ENCODE assay signal across 23 cellular contexts in genomic region chr17:36610472-36610871, GRCh38. TPM values are rescaled to one million over a fixed set of nuclear protein-coding genes. Genes with fewer than 3 reads are reported as not detected.
A peak's percentile ranks its signal among the peaks of the same experiment; 100 is the strongest.
DNase-seq lines count a peak whose midpoint lies in the region; TF ChIP-seq lines count a peak whose summit lies in the region.
"Had no signal": no experiment of that assay in that cellular context is flagged by ENCODE, and none has a peak within 500 bp of the region (broad histone marks: within the 10 kb centered on the region; RNA-seq: fewer than 3 reads in every experiment).

No MANE protein-coding gene starts in this region.

- TF ChIP-seq POLR2A in erythroblast (IDR thresholded peaks at IDR 0.05; ENCODE audit: low read length): no peak

- H3K4me3 ChIP-seq in GM23248: no peak overlapping the region
- H3K4me3 ChIP-seq: BLaER1, GM12878, SK-N-MC had no signal

- H3F3A ChIP-seq in GM23248 (ENCODE audit: insufficient read depth): no peaks in the 10 kb centered on the region

- in situ Hi-C loops in GM23248 (cut with MboI): no loop called here

- H3K9ac ChIP-seq in GM23248: peak overlapping the region; percentile 33
- H3K9ac ChIP-seq: BLaER1 had no signal

- 68 to 79% methylated on average over 6 of the region's 6 CpGs for WGBS in GM23248 (ENCODE audit: low coverage in 1 of 2, low lambda C conversion rate in 2 of 2, missing lambda C conversion rate in 2 of 2), 2 experiments

- H3K79me2 ChIP-seq in GM23248 (ENCODE audit: insufficient read depth): peaks cover 10% of the 10 kb centered on the region

- no peaks in the 10 kb centered on the region for H3K9me3 ChIP-seq in GM23248 (ENCODE audit: low read depth)
- H3K9me3 ChIP-seq: BLaER1 had no signal

- H3K36me3 ChIP-seq in GM23248 (ENCODE audit: low read depth): no peaks in the 10 kb centered on the region

- CTCF ChIA-PET in RWPE1 (lab: Yijun Ruan, JAX): interaction anchor here (0.7 to 1.8 kb wide), 3 partner anchors 15 to 437 kb away, joined by 3 to 5 read pairs (median 5); no protein-coding TSS in a partner anchor

- POLR2A ChIA-PET in RWPE1 (lab: Yijun Ruan, JAX; ENCODE audit: low non-redundant PET): no interaction called here

- no peak overlapping the region for H3K27ac ChIP-seq in GM23248
- H3K27ac ChIP-seq in RWPE1: peak overlapping the region; percentile 82
- H3K27ac ChIP-seq: BLaER1, HL-60, SK-N-MC had no signal

- DNase-seq in EH (ENCODE audit: low read depth) (peak; percentile 63), GM23248 (peak; percentile 51), RWPE1 (ENCODE audit: low spot score) (no peak), erythroblast (lab: John Stamatoyannopoulos, UW) (peak; percentile 71 to 81), DMS 273 treated with DMSO at 0.1 percent for 48 hours (lab: John Stamatoyannopoulos, UW) (no peak), NCI-H2196 (lab: John Stamatoyannopoulos, UW; ENCODE audit: unreplicated experiment) (no peak), middle frontal gyrus (ENCODE audit: extremely low spot score, low spot score) (no peak), NCI-H2227 (lab: John Stamatoyannopoulos, UW; ENCODE audit: unreplicated experiment) (no peak)
- DNase-seq: CD4-positive, CD25-positive, alpha-beta regulatory T cell; GDM1; Karpas-422; NCI-H1105 treated with DMSO at 0.1 percent for 48 hours; NCI-H146; NCI-H1930; NCI-H2107; NCI-H446 treated with DMSO at 0.1 percent for 48 hours; NCI-H526; NCI-H82; SIG-M5 had no signal

- peaks cover 5% of the 10 kb centered on the region; the same call in 1 of the 2 replicates for H3K4me1 ChIP-seq in GM23248 (ENCODE audit: insufficient read depth)

- no peaks in the 10 kb centered on the region for H3K27me3 ChIP-seq in GM23248 (replicated peaks; ENCODE audit: insufficient read depth)
- H3K27me3 ChIP-seq: BLaER1 had no signal

- no peaks in the 10 kb centered on the region for H4K20me1 ChIP-seq in GM23248 (ENCODE audit: insufficient read depth)

- H3K9me2 ChIP-seq in GM23248 (ENCODE audit: insufficient read depth): no peaks in the 10 kb centered on the region

- no peak for TF ChIP-seq CTCF in RWPE1 (conservative IDR thresholded peaks at IDR 0.05; ENCODE audit: low read depth)

- no peak overlapping the region for H3K4me2 ChIP-seq in GM23248 (ENCODE audit: unreplicated experiment)
- H3K4me2 ChIP-seq: BLaER1 had no signal

- no peak overlapping the region for H2AFZ ChIP-seq in GM23248

RNA-seq across cellular contexts. Expression of gene MRM1, which starts 9.1 kb away (rescaled TPM):
- total RNA-seq in GM23248 (2014; rRNA removed; shearing (Covaris generic)): 5.9 TPM in 2 replicates
- 2.8 and 3.8 TPM in 2 replicates for polyA plus RNA-seq in GM23248 (2016; fragmentation: Nextera tagmentation; extraction: Ambion mirVana)

RNA-seq across cellular contexts. Expression of gene DHRS11, which starts 18.8 kb away (rescaled TPM):
- total RNA-seq in GM23248 (2014; rRNA removed; shearing (Covaris generic)): 3.1 and 3.9 TPM in 2 replicates
- polyA plus RNA-seq in GM23248 (2016; fragmentation: Nextera tagmentation; extraction: Ambion mirVana): 4.7 and 5.0 TPM in 2 replicates

Comparison
In these comparisons a context has a peak if more than half of its experiments do, and no peak if none do; other contexts are left out.
1. DNase-seq: peak in EH (single experiment), GM23248 (single experiment) and erythroblast (2 of 2); none in RWPE1 (single experiment), DMS 273 treated with DMSO at 0.1 percent for 48 hours (single experiment), NCI-H2196 (single experiment), middle frontal gyrus (single experiment) and NCI-H2227 (single experiment).